ENCODE assay signal across 11 cellular contexts in genomic region chr1:17232759-17233661, GRCh38. TPM values are rescaled to one million over a fixed set of nuclear protein-coding genes. Genes with fewer than 3 reads are reported as not detected.
DNase-seq lines count a peak whose midpoint lies in the region; ATAC-seq, FAIRE-seq and TF ChIP-seq lines count a peak whose summit lies in the region.
"Had no signal": no experiment of that assay in that cellular context is flagged by ENCODE, and none has a peak within 500 bp of the region (broad histone marks: within the 10 kb centered on the region; RNA-seq: fewer than 3 reads in every experiment).

No MANE protein-coding gene starts in this region.

- peak overlapping the region; percentile 89 for H3K4me2 ChIP-seq in A549
- peak overlapping the region; percentile 74 for H3K4me2 ChIP-seq in keratinocyte (ENCODE audit: control insufficient read depth, extremely low read depth, insufficient read depth, low read depth, low read length)
- H3K4me2 ChIP-seq: BLaER1 had no signal

- peak; percentile 76 to 82; a peak in 4 of 5 replicates for TF ChIP-seq EP300 in A549 (IDR thresholded peaks at IDR 0.05)

- ATAC-seq in A549 (peak; percentile 52 to 56), GM18520 (IDR thresholded peaks at IDR 0.05; ENCODE audit: unreplicated experiment) (no peak)

- FAIRE-seq in A549 (lab: Jason Lieb, UNC) (peak; percentile 54), keratinocyte (lab: Jason Lieb, UNC) (no peak)

- H2AFZ ChIP-seq in keratinocyte (ENCODE audit: control insufficient read depth, low read length) = no peak overlapping the region

- no peaks in the 10 kb centered on the region for H3K79me2 ChIP-seq in keratinocyte (ENCODE audit: control insufficient read depth, insufficient read depth, low read length)

- dilution Hi-C loops in keratinocyte (cut with MboI; ENCODE audit: extremely low pct_ligation_motif_present, low sequenced_read_pairs) = no loop called here

- POLR2A ChIA-PET in A549 (lab: Yijun Ruan, JAX) = interaction anchor here (0.7 to 3.3 kb wide), 7 partner anchors 18 to 105 kb away, joined by 3 to 20 read pairs (median 5); no protein-coding TSS in a partner anchor

- H3K27ac ChIP-seq in A549 (peak overlapping the region; percentile 96 to 100), keratinocyte (ENCODE audit: control insufficient read depth, insufficient read depth, low read length) (peak overlapping the region; percentile 93)
- H3K27ac ChIP-seq: BLaER1 had no signal

- no peaks in the 10 kb centered on the region for H3K9me1 ChIP-seq in keratinocyte (ENCODE audit: control insufficient read depth, extremely low read depth, insufficient read depth, low read length)

- no peaks in the 10 kb centered on the region for H3K27me3 ChIP-seq in keratinocyte (ENCODE audit: control insufficient read depth, extremely low read depth, insufficient read depth, low read length)
- H3K27me3 ChIP-seq: BLaER1 had no signal

- no peak; the same call in 1 of the 2 replicates for TF ChIP-seq POLR2A in A549 (IDR thresholded peaks at IDR 0.05; ENCODE audit: low read length)

- H3K4me3 ChIP-seq in A549 (peak overlapping the region; percentile 28), keratinocyte (ENCODE audit: control insufficient read depth in 2 of 3, extremely low read depth in 1 of 3, insufficient read depth in 2 of 3, low read depth in 1 of 3, low read length in 3 of 3) (peak overlapping the region in 2 of 3 experiments; percentile 11 to 36)
- H3K4me3 ChIP-seq: BLaER1 had no signal

- TF ChIP-seq RAD21 in A549 (conservative IDR thresholded peaks at IDR 0.05 in 1 of 2, IDR thresholded peaks at IDR 0.05 in 1 of 2) = peak; percentile 16; a peak in 1 of 5 replicates

- peak overlapping the region; percentile 70 for H3K9ac ChIP-seq in keratinocyte (ENCODE audit: control insufficient read depth, extremely low read depth, insufficient read depth, low read length)
- H3K9ac ChIP-seq: BLaER1 had no signal

- H3K9me3 ChIP-seq in A549 = no peaks in the 10 kb centered on the region
- no peaks in the 10 kb centered on the region for H3K9me3 ChIP-seq in keratinocyte (ENCODE audit: control insufficient read depth, low read depth, low read length)
- H3K9me3 ChIP-seq: BLaER1 had no signal

- 2% methylated on average over 9 of the region's 22 CpGs for WGBS in A549 (ENCODE audit: missing lambda C conversion rate)

- CTCF ChIA-PET in A549 (lab: Yijun Ruan, JAX) = interaction anchor here (0.7 to 12.2 kb wide), 7 partner anchors 17 to 1364 kb away, joined by 3 to 380 read pairs (median 4); partner anchors contain the start of genes PADI2 and PADI3

- DNase-seq in A549 (ENCODE audit: low read depth in 1 of 2, low spot score in 1 of 2) (peak; percentile 61 to 91), HS-27A (ENCODE audit: low read depth) (peak; percentile 90), amniotic epithelial cell (ENCODE audit: low read depth) (peak; percentile 82), keratinocyte (ENCODE audit: low read depth, low spot score) (peak; percentile 79), NCI-H2029 treated with DMSO at 0.1 percent for 48 hours (lab: John Stamatoyannopoulos, UW) (no peak), inferior parietal cortex (ENCODE audit: extremely low spot score) (no peak), mesenteric fat pad (ENCODE audit: low spot score) (no peak)
- DNase-seq: SHP77 had no signal

- H3K4me1 ChIP-seq in A549 = peaks cover 74% of the 10 kb centered on the region
- H3K4me1 ChIP-seq in keratinocyte (ENCODE audit: control insufficient read depth, extremely low read depth, insufficient read depth, low read length) = peaks cover 35% of the 10 kb centered on the region

- TF ChIP-seq CTCF in A549 (IDR thresholded peaks at IDR 0.05) = no peak
- TF ChIP-seq CTCF in keratinocyte (optimal IDR thresholded peaks at IDR 0.05 in 1 of 3, IDR thresholded peaks at IDR 0.05 in 1 of 3, conservative IDR thresholded peaks at IDR 0.05 in 1 of 3; ENCODE audit: extremely low read depth in 1 of 3, insufficient read depth in 2 of 3, low read length in 3 of 3) = no peak

- H3K36me3 ChIP-seq in keratinocyte (ENCODE audit: control insufficient read depth in 2 of 2, extremely low read depth in 1 of 2, insufficient read depth in 2 of 2, low read length in 2 of 2) = no peaks in the 10 kb centered on the region
- H3K36me3 ChIP-seq: BLaER1 had no signal

- no peaks in the 10 kb centered on the region for H4K20me1 ChIP-seq in keratinocyte (ENCODE audit: control insufficient read depth, extremely low read depth, insufficient read depth, low read length)
- H4K20me1 ChIP-seq: BLaER1 had no signal

TF ChIP-seq in A549, 52 proteins besides CTCF, POLR2A, EP300 and RAD21 (continues in another document):
- TF ChIP-seq E2F6 (IDR thresholded peaks at IDR 0.05; ENCODE audit: borderline replicate concordance, low read depth) (peak; percentile 18; the same call in 1 of the 2 replicates), FOSL2 (IDR thresholded peaks at IDR 0.05) (peak; percentile 83), FOSL2 (CRISPR knock-in tag; IDR thresholded peaks at IDR 0.05) (peak; percentile 92), HEYL (CRISPR knock-in tag; IDR thresholded peaks at IDR 0.05) (no peak), FOXS1 (CRISPR knock-in tag; IDR thresholded peaks at IDR 0.05) (no peak; the same call in 1 of the 2 replicates), ZFP36 (IDR thresholded peaks at IDR 0.05; ENCODE audit: borderline replicate concordance, partially characterized antibody) (no peak), USF2 (IDR thresholded peaks at IDR 0.05) (0 out of 2 replicates have a peak, but pooled peaks have one; percentile 17), HOXB5 (CRISPR knock-in tag; IDR thresholded peaks at IDR 0.05) (0 out of 2 replicates have a peak, but pooled peaks have one; percentile 27), HOXB13 (CRISPR knock-in tag; IDR thresholded peaks at IDR 0.05; ENCODE audit: low read depth) (peak; percentile 44; the same call in 1 of the 2 replicates), CEBPB (IDR thresholded peaks at IDR 0.05) (0 out of 4 replicates have a peak, but pooled peaks of 1 of the 2 experiments have one; percentile 29), TP53 (CRISPR knock-in tag; IDR thresholded peaks at IDR 0.05) (no peak), MAX (IDR thresholded peaks at IDR 0.05) (peak; percentile 77), JUNB (IDR thresholded peaks at IDR 0.05) (peak; percentile 80), FOSB (CRISPR knock-in tag; IDR thresholded peaks at IDR 0.05) (0 out of 2 replicates have a peak, but pooled peaks have one; percentile 12)

RNA-seq across cellular contexts. Expression of gene PADI3, which starts 15.9 kb away (rescaled TPM):
- polyA plus RNA-seq in A549 (2011; rRNA removed) = 2.4 and 2.8 TPM in 2 replicates
- 1.4 and 1.6 TPM in 2 replicates for polyA plus RNA-seq in A549 (2012; cell fraction: cytosol; rRNA removed)
- 6.7 and 7.0 TPM in 2 replicates for polyA plus RNA-seq in A549 (2012; cell fraction: nucleus; rRNA removed)
- 0.99 to 1.5 TPM (median 1.4 TPM) in 3 replicates for polyA plus RNA-seq in A549 (2017; fragmentation: RNase III; extraction: RNeasy Plus Mini Kit Qiagen cat#74134 plus additional on column Dnase treatment)
- polyA minus RNA-seq in A549 (2011; rRNA and poly(A)+ RNA removed) = 3.8 and 4.4 TPM in 2 replicates
- 4.2 to 6.1 TPM (median 5.2 TPM) in 3 replicates for polyA plus RNA-seq in keratinocyte
- 0.30 TPM for polyA plus RNA-seq in keratinocyte (2011; ENCODE audit: low read depth)
- 2.7 and 3.6 TPM in 2 replicates for polyA plus RNA-seq in keratinocyte (2011; cell fraction: cytosol; rRNA removed)
- polyA plus RNA-seq in keratinocyte (2011; cell fraction: nucleus; rRNA removed) = 5.7 and 7.7 TPM in 2 replicates
- polyA plus RNA-seq in keratinocyte (2012; ENCODE audit: low replicate concordance) = 0.72 and 5.7 TPM in 2 replicates
- polyA minus RNA-seq in keratinocyte = 7.2 to 13.8 TPM (median 9.6 TPM) in 3 replicates
- polyA minus RNA-seq in keratinocyte (2011; cell fraction: cytosol; rRNA and poly(A)+ RNA removed) = 5.4 TPM
- polyA minus RNA-seq in keratinocyte (2011; cell fraction: nucleus; rRNA and poly(A)+ RNA removed) = 3.7 and 5.0 TPM in 2 replicates
- total RNA-seq in mesenteric fat pad = not detected

RNA-seq across cellular contexts. Expression of gene PADI1, which starts 28.1 kb away (rescaled TPM):
- polyA plus RNA-seq in A549 (2011; rRNA removed) (1.1 and 1.4 TPM in 2 replicates), A549 (2017; fragmentation: RNase III; extraction: RNeasy Plus Mini Kit Qiagen cat#74134 plus additional on column Dnase treatment) (1.7 to 2.3 TPM (median 2.0 TPM) in 3 replicates), keratinocyte (0.96 to 2.1 TPM (median 1.0 TPM) in 3 replicates)
- polyA plus RNA-seq in A549 (2012; cell fraction: cytosol; rRNA removed) = 1.4 and 1.6 TPM in 2 replicates
- 3.8 and 4.0 TPM in 2 replicates for polyA plus RNA-seq in A549 (2012; cell fraction: nucleus; rRNA removed)
- 0.92 and 1.5 TPM in 2 replicates for polyA minus RNA-seq in A549 (2011; rRNA and poly(A)+ RNA removed)
- 1.8 TPM for polyA plus RNA-seq in keratinocyte (2011; ENCODE audit: low read depth)
- 0.49 and 0.83 TPM in 2 replicates for polyA plus RNA-seq in keratinocyte (2011; cell fraction: cytosol; rRNA removed)
- polyA plus RNA-seq in keratinocyte (2011; cell fraction: nucleus; rRNA removed) = 4.8 and 6.3 TPM in 2 replicates
- 0.77 and 9.9 TPM in 2 replicates for polyA plus RNA-seq in keratinocyte (2012; ENCODE audit: low replicate concordance)
- 0.72 to 1.5 TPM (median 0.96 TPM) in 3 replicates for polyA minus RNA-seq in keratinocyte
- polyA minus RNA-seq in keratinocyte (2011; cell fraction: cytosol; rRNA and poly(A)+ RNA removed) = not detected
- 1.3 and 4.0 TPM in 2 replicates for polyA minus RNA-seq in keratinocyte (2011; cell fraction: nucleus; rRNA and poly(A)+ RNA removed)
- total RNA-seq in mesenteric fat pad = not detected
- total RNA-seq: mucosa of gallbladder had no signal

Comparison
In these comparisons a context has a peak if more than half of its experiments do, and no peak if none do; other contexts are left out.
1. DNase-seq: peak in A549 (2 of 2), HS-27A (single experiment), amniotic epithelial cell (single experiment) and keratinocyte (single experiment); none in NCI-H2029 treated with DMSO at 0.1 percent for 48 hours (single experiment), inferior parietal cortex (single experiment) and mesenteric fat pad (single experiment).